ENCODE assay signal across 17 cellular contexts in genomic region chr9:75105841-75106240, GRCh38. TPM values are rescaled to one million over a fixed set of nuclear protein-coding genes. Genes with fewer than 3 reads are reported as not detected.
DNase-seq lines count a peak whose midpoint lies in the region; ATAC-seq, FAIRE-seq and TF ChIP-seq lines count a peak whose summit lies in the region.
"Had no signal": no experiment of that assay in that cellular context is flagged by ENCODE, and none has a peak within 500 bp of the region (broad histone marks: within the 10 kb centered on the region; RNA-seq: fewer than 3 reads in every experiment).

No MANE protein-coding gene starts in this region.

- H3K27ac Mint-ChIP-seq in central memory CD8-positive, alpha-beta T cell (ENCODE audit: low read depth) = peak overlapping the region; percentile 19
- peak overlapping the region; percentile 31 for H3K27ac Mint-ChIP-seq in mesothelial cell of epicardium
- H3K27ac Mint-ChIP-seq: endodermal cell had no signal

- H3K4me1 ChIP-seq in HepG2 (ENCODE audit: insufficient read depth, low read length) (peaks cover 19% of the 10 kb centered on the region), right lobe of liver (peaks cover 0 to 15% (median 3%) of the 10 kb centered on the region in 4 donors), upper lobe of left lung (peaks cover 42 to 71% (median 60%) of the 10 kb centered on the region in 4 donors), mammary epithelial cell (ENCODE audit: insufficient read depth, low read length) (peaks cover 13% of the 10 kb centered on the region)

- dilution Hi-C loops in mammary epithelial cell (cut with HindIII; ENCODE audit: low sequenced_read_pairs) = no loop called here

- no peak overlapping the region for H3K4me3 ChIP-seq in HepG2 (replicated peaks in 1 of 3; ENCODE audit: insufficient read depth in 1 of 3, low read depth in 2 of 3, low read length in 3 of 3)
- H3K4me3 ChIP-seq in right lobe of liver = no peak overlapping the region
- H3K4me3 ChIP-seq in upper lobe of left lung = no peak overlapping the region
- H3K4me3 ChIP-seq in mammary epithelial cell (replicated peaks in 1 of 3; ENCODE audit: insufficient read depth in 1 of 3, low read depth in 2 of 3, low read length in 3 of 3) = no peak overlapping the region

- TF ChIP-seq CTCF in HepG2 (CRISPR knock-in tag; IDR thresholded peaks at IDR 0.05) (no peak), right lobe of liver (IDR thresholded peaks at IDR 0.05) (no peak), mesothelial cell of epicardium (IDR thresholded peaks at IDR 0.05; ENCODE audit: unreplicated experiment) (no peak), upper lobe of left lung (IDR thresholded peaks at IDR 0.05) (no peak), mammary epithelial cell (conservative IDR thresholded peaks at IDR 0.05 in 1 of 2, IDR thresholded peaks at IDR 0.05 in 1 of 2; ENCODE audit: extremely low read depth in 1 of 2, insufficient read depth in 1 of 2, low read depth in 1 of 2, low read length in 2 of 2) (no peak)

- in situ Hi-C loops in HepG2 (cut with HindIII; ENCODE audit: extremely low pct_ligation_motif_present, low pct_unique_long_range_greater_than_20kb) = no loop called here
- in situ Hi-C loops in mammary epithelial cell (cut with MboI; ENCODE audit: low sequenced_read_pairs in 2 of 2) = no loop called here

- POLR2A ChIA-PET in HepG2 (lab: Yijun Ruan, JAX) = interaction anchor here (1.2 kb wide), 1 partner anchor 16 kb away, joined by 3 read pairs; no protein-coding TSS in a partner anchor

- H3K36me3 Mint-ChIP-seq in central memory CD8-positive, alpha-beta T cell (ENCODE audit: insufficient read depth) = peaks cover 26% of the 10 kb centered on the region
- H3K36me3 Mint-ChIP-seq in mesothelial cell of epicardium = no peaks in the 10 kb centered on the region

- H3K9ac ChIP-seq in HepG2 (ENCODE audit: insufficient read depth, low read depth, low read length) (no peak overlapping the region), mammary epithelial cell (ENCODE audit: insufficient read depth, low read length) (no peak overlapping the region)

- no peak for TF ChIP-seq RAD21 in HepG2 (CRISPR knock-in tag; IDR thresholded peaks at IDR 0.05)

- CTCF ChIA-PET in HepG2 (lab: Yijun Ruan, JAX; ENCODE audit: low intra/inter-chr PET ratio, low total read pairs) (no interaction called here), mammary epithelial cell (lab: Charles Lee; ENCODE audit: low non-redundant PET) (no interaction called here)

- FAIRE-seq in HepG2 (lab: Jason Lieb, UNC) = no peak
- FAIRE-seq: GM12892 had no signal

- 70% methylated on average over 2 of the region's 2 CpGs for WGBS in HepG2 (ENCODE audit: low lambda C conversion rate)
- WGBS in right lobe of liver (ENCODE audit: insufficient coverage, low coverage, low lambda C conversion rate, missing lambda C conversion rate) = 82% methylated on average over 2 of the region's 2 CpGs
- WGBS in upper lobe of left lung, 2 donors = 64 to 65% methylated on average over 2 of the region's 2 CpGs
- WGBS in mammary epithelial cell (ENCODE audit: low coverage, missing lambda C conversion rate) = 46% methylated on average over 1 of the region's 2 CpGs

- H3K27me3 ChIP-seq in HepG2 (ENCODE audit: control insufficient read depth in 1 of 2, insufficient read depth in 2 of 2, low read length in 2 of 2) (no peaks in the 10 kb centered on the region), right lobe of liver (no peaks in the 10 kb centered on the region), upper lobe of left lung (no peaks in the 10 kb centered on the region), mammary epithelial cell (ENCODE audit: insufficient read depth, low read length) (no peaks in the 10 kb centered on the region)

- no peak overlapping the region for H3K4me2 ChIP-seq in HepG2 (ENCODE audit: low read depth, low read length)
- no peak overlapping the region for H3K4me2 ChIP-seq in mammary epithelial cell (ENCODE audit: insufficient read depth, low read depth, low read length)

- H3K36me3 ChIP-seq in HepG2 (replicated peaks in 1 of 2; ENCODE audit: control insufficient read depth in 1 of 2, insufficient read depth in 2 of 2, low read length in 2 of 2) = no peaks in the 10 kb centered on the region
- H3K36me3 ChIP-seq in right lobe of liver = no peaks in the 10 kb centered on the region
- no peaks in the 10 kb centered on the region for H3K36me3 ChIP-seq in upper lobe of left lung
- no peaks in the 10 kb centered on the region for H3K36me3 ChIP-seq in mammary epithelial cell (ENCODE audit: insufficient read depth, low read length)

- intact Hi-C loops in HepG2 (cut with micrococcal nuclease; ENCODE audit: unreplicated experiment) (no loop called here), right lobe of liver (cut with DNase I) (no loop called here), mammary epithelial cell (cut with micrococcal nuclease) (no loop called here)

- no peaks in the 10 kb centered on the region for H3K9me3 Mint-ChIP-seq in central memory CD8-positive, alpha-beta T cell
- H3K9me3 Mint-ChIP-seq in mesothelial cell of epicardium = no peaks in the 10 kb centered on the region
- H3K9me3 Mint-ChIP-seq: endodermal cell had no signal

- ATAC-seq in HepG2 = no peak
- no peak for ATAC-seq in right lobe of liver
- ATAC-seq in central memory CD8-positive, alpha-beta T cell (replicated peaks; ENCODE audit: extremely low read depth, poor library complexity, severe bottlenecking) = no peak
- no peak for ATAC-seq in upper lobe of left lung (ENCODE audit: low FRiP score in 2 of 2)
- no peak for ATAC-seq in HG03520 (IDR thresholded peaks at IDR 0.05; ENCODE audit: unreplicated experiment)
- ATAC-seq: left colon, Right ventricle myocardium inferior had no signal

- H3K27ac ChIP-seq in HepG2 (ENCODE audit: extremely low read length, insufficient read depth, low read length) = no peak overlapping the region
- no peak overlapping the region for H3K27ac ChIP-seq in right lobe of liver
- peak overlapping the region in 3 of 4 donors; percentile 28 to 80 (median 53) for H3K27ac ChIP-seq in upper lobe of left lung
- no peak overlapping the region for H3K27ac ChIP-seq in mammary epithelial cell (ENCODE audit: insufficient read depth, low read depth, low read length)

- no peak overlapping the region for H3K4me3 Mint-ChIP-seq in central memory CD8-positive, alpha-beta T cell
- no peak overlapping the region for H3K4me3 Mint-ChIP-seq in mesothelial cell of epicardium
- H3K4me3 Mint-ChIP-seq: endodermal cell had no signal

- TF ChIP-seq EP300 in HepG2 (IDR thresholded peaks at IDR 0.05; ENCODE audit: low read depth in 2 of 2, low read length in 2 of 2) (no peak), HepG2 (CRISPR knock-in tag; IDR thresholded peaks at IDR 0.05; ENCODE audit: borderline replicate concordance) (no peak), upper lobe of left lung (IDR thresholded peaks at IDR 0.05) (no peak)

- BruUV-seq in HepG2 (replicated peaks; lab: Mats Ljungman, UMichigan) (no TSS peak), mammary epithelial cell (replicated peaks; lab: Mats Ljungman, UMichigan) (no TSS peak)

- H3K4me1 Mint-ChIP-seq in central memory CD8-positive, alpha-beta T cell = peaks cover 61% of the 10 kb centered on the region
- peaks cover 16% of the 10 kb centered on the region for H3K4me1 Mint-ChIP-seq in mesothelial cell of epicardium
- H3K4me1 Mint-ChIP-seq: endodermal cell had no signal

- DNase-seq in HepG2 (ENCODE audit: low spot score) (no peak), right lobe of liver (no peak), mesothelial cell of epicardium (ENCODE audit: low spot score in 2 of 2, unreplicated experiment in 2 of 2) (no peak), upper lobe of left lung (no peak), EL (no peak), mammary epithelial cell (no peak)
- no peak for DNase-seq in central memory CD8-positive, alpha-beta T cell (ENCODE audit: low spot score in 2 of 2)
- DNase-seq: endodermal cell; GF-D8; GOT3; left colon; NCI-H187 treated with DMSO at 0.1 percent for 48 hours; NCI-H510A; stimulated activated CD4-positive, alpha-beta T cell treated with anti-CD3 and anti-CD28 coated beads, Interleukin-4, amount 100 ng/mL, for 24 hours had no signal

- H3K9me3 ChIP-seq in HepG2 (ENCODE audit: low read length) (no peaks in the 10 kb centered on the region), right lobe of liver (no peaks in the 10 kb centered on the region), upper lobe of left lung (no peaks in the 10 kb centered on the region), mammary epithelial cell (replicated peaks; ENCODE audit: insufficient read depth, low read length) (no peaks in the 10 kb centered on the region)

- H2AFZ ChIP-seq in HepG2 (ENCODE audit: low read length) = no peak overlapping the region
- no peak overlapping the region for H2AFZ ChIP-seq in mammary epithelial cell (ENCODE audit: low read depth, low read length)

- H3K79me2 ChIP-seq in HepG2 (ENCODE audit: insufficient read depth, low read length) (peaks cover 5% of the 10 kb centered on the region), mammary epithelial cell (ENCODE audit: insufficient read depth, low read length) (peaks cover 90% of the 10 kb centered on the region)

- no peaks in the 10 kb centered on the region for H4K20me1 ChIP-seq in HepG2 (ENCODE audit: insufficient read depth, low read length)
- no peaks in the 10 kb centered on the region for H4K20me1 ChIP-seq in mammary epithelial cell (ENCODE audit: insufficient read depth, low read length)

- TF ChIP-seq POLR2A in HepG2 (IDR thresholded peaks at IDR 0.05; ENCODE audit: insufficient read depth in 1 of 2, low read depth in 2 of 2, low read length in 2 of 2) (no peak), right lobe of liver (IDR thresholded peaks at IDR 0.05) (no peak), upper lobe of left lung (IDR thresholded peaks at IDR 0.05) (no peak)

- H3K27me3 Mint-ChIP-seq in central memory CD8-positive, alpha-beta T cell = no peaks in the 10 kb centered on the region
- no peaks in the 10 kb centered on the region for H3K27me3 Mint-ChIP-seq in mesothelial cell of epicardium (ENCODE audit: low read depth)

RNA-seq across cellular contexts. Expression of gene OSTF1, which starts 17.5 kb away (rescaled TPM):
- total RNA-seq in HepG2 (2016; rRNA removed; fragmentation: Illumina TruSeq; extraction: Trizol) (39.0 and 54.5 TPM in 2 replicates), right lobe of liver (10 to 100 TPM; 19.7 to 34.6 (median 24.7) TPM), mesothelial cell of epicardium (10.5 to 13.3 TPM (median 10.7 TPM) in 3 replicates), upper lobe of left lung (10 to 100 TPM; 17.8 to 84.9 (median 48.9) TPM), mammary epithelial cell (10 to 100 TPM; 31.8 to 53.1 TPM)
- 14.7 and 17.1 TPM in 2 replicates for total RNA-seq in HepG2 (2016; cell fraction: cytosol; rRNA removed; fragmentation: Illumina TruSeq; extraction: Trizol; ENCODE audit: low read depth)
- 40.7 and 55.2 TPM in 2 replicates for total RNA-seq in HepG2 (2016; cell fraction: insoluble cytoplasmic fraction; rRNA removed; fragmentation: Illumina TruSeq; extraction: Trizol)
- 23.8 and 26.2 TPM in 2 replicates for total RNA-seq in HepG2 (2016; cell fraction: membrane; rRNA removed; fragmentation: Illumina TruSeq; extraction: Trizol)
- total RNA-seq in HepG2 (2016; cell fraction: nucleus; rRNA removed; fragmentation: Illumina TruSeq; extraction: Trizol) = 18.2 and 18.7 TPM in 2 replicates
- polyA plus RNA-seq in HepG2 (2011; rRNA removed) (13.8 and 16.8 TPM in 2 replicates), mammary epithelial cell (40.1 TPM)
- polyA plus RNA-seq in HepG2 (2011; cell fraction: cytosol; rRNA removed) = 11.2 and 14.1 TPM in 2 replicates
- 3.5 and 4.2 TPM in 2 replicates for polyA plus RNA-seq in HepG2 (2011; cell fraction: nucleus; rRNA removed)
- polyA plus RNA-seq in HepG2 (2012) = 28.8 and 31.6 TPM in 2 replicates
- polyA plus RNA-seq in HepG2 (2016; cell fraction: cytosol; fragmentation: Illumina TruSeq; extraction: Trizol; ENCODE audit: low read depth) = 12.9 and 16.0 TPM in 2 replicates
- 49.4 and 55.6 TPM in 2 replicates for polyA plus RNA-seq in HepG2 (2016; cell fraction: insoluble cytoplasmic fraction; fragmentation: Illumina TruSeq; extraction: Trizol; ENCODE audit: low read depth)
- polyA plus RNA-seq in HepG2 (2016; cell fraction: membrane; fragmentation: Illumina TruSeq; extraction: Trizol; ENCODE audit: low read depth) = 16.3 and 17.4 TPM in 2 replicates
- 19.4 and 21.6 TPM in 2 replicates for polyA plus RNA-seq in HepG2 (2016; cell fraction: nucleus; fragmentation: Illumina TruSeq; extraction: Trizol; ENCODE audit: insufficient read depth, low read depth)
- polyA minus RNA-seq in HepG2 (2011; rRNA and poly(A)+ RNA removed; ENCODE audit: low replicate concordance) = 3.2 and 10.4 TPM in 2 replicates
- 17.8 and 18.6 TPM in 2 replicates for polyA minus RNA-seq in HepG2 (2011; cell fraction: cytosol; rRNA and poly(A)+ RNA removed)
- polyA minus RNA-seq in HepG2 (2011; cell fraction: nucleus; rRNA and poly(A)+ RNA removed) = 13.4 and 14.0 TPM in 2 replicates
- polyA minus RNA-seq in mammary epithelial cell = 43.9 TPM

RNA-seq across cellular contexts. Expression of gene NMRK1, which starts 17.9 kb away (rescaled TPM):
- 9.1 and 10.2 TPM in 2 replicates for total RNA-seq in HepG2 (2016; rRNA removed; fragmentation: Illumina TruSeq; extraction: Trizol)
- total RNA-seq in HepG2 (2016; cell fraction: cytosol; rRNA removed; fragmentation: Illumina TruSeq; extraction: Trizol; ENCODE audit: low read depth) = 5.0 and 8.8 TPM in 2 replicates
- 8.8 and 10.5 TPM in 2 replicates for total RNA-seq in HepG2 (2016; cell fraction: insoluble cytoplasmic fraction; rRNA removed; fragmentation: Illumina TruSeq; extraction: Trizol)
- total RNA-seq in HepG2 (2016; cell fraction: membrane; rRNA removed; fragmentation: Illumina TruSeq; extraction: Trizol) = 8.3 and 10.7 TPM in 2 replicates
- 5.9 and 6.9 TPM in 2 replicates for total RNA-seq in HepG2 (2016; cell fraction: nucleus; rRNA removed; fragmentation: Illumina TruSeq; extraction: Trizol)
- polyA plus RNA-seq in HepG2 (2011; rRNA removed) = 12.9 and 13.5 TPM in 2 replicates
- polyA plus RNA-seq in HepG2 (2011; cell fraction: cytosol; rRNA removed) = 4.2 and 6.9 TPM in 2 replicates
- 11.8 and 15.2 TPM in 2 replicates for polyA plus RNA-seq in HepG2 (2011; cell fraction: nucleus; rRNA removed)
- 11.8 and 14.6 TPM in 2 replicates for polyA plus RNA-seq in HepG2 (2012)
- 7.0 and 8.7 TPM in 2 replicates for polyA plus RNA-seq in HepG2 (2016; cell fraction: cytosol; fragmentation: Illumina TruSeq; extraction: Trizol; ENCODE audit: low read depth)
- polyA plus RNA-seq in HepG2 (2016; cell fraction: insoluble cytoplasmic fraction; fragmentation: Illumina TruSeq; extraction: Trizol; ENCODE audit: low read depth) = 10.0 and 11.0 TPM in 2 replicates
- polyA plus RNA-seq in HepG2 (2016; cell fraction: membrane; fragmentation: Illumina TruSeq; extraction: Trizol; ENCODE audit: low read depth) = 7.3 and 7.9 TPM in 2 replicates
- 10.7 and 12.0 TPM in 2 replicates for polyA plus RNA-seq in HepG2 (2016; cell fraction: nucleus; fragmentation: Illumina TruSeq; extraction: Trizol; ENCODE audit: insufficient read depth, low read depth)
- polyA minus RNA-seq in HepG2 (2011; rRNA and poly(A)+ RNA removed; ENCODE audit: low replicate concordance) = 1.8 and 4.3 TPM in 2 replicates
- polyA minus RNA-seq in HepG2 (2011; cell fraction: cytosol; rRNA and poly(A)+ RNA removed) = 1.9 and 2.1 TPM in 2 replicates
- 12.6 and 12.9 TPM in 2 replicates for polyA minus RNA-seq in HepG2 (2011; cell fraction: nucleus; rRNA and poly(A)+ RNA removed)
- 10 to 100 TPM; 19.6 to 29.9 (median 21.9) TPM for total RNA-seq in right lobe of liver
- total RNA-seq in mesothelial cell of epicardium = 7.6 to 9.0 TPM (median 7.9 TPM) in 3 replicates
- total RNA-seq in upper lobe of left lung = 10 to 100 TPM; 17.5 to 46.6 (median 27.3) TPM
- 10 to 100 TPM; 13.7 to 24.3 TPM for total RNA-seq in mammary epithelial cell
- polyA plus RNA-seq in mammary epithelial cell = 18.0 TPM
- polyA minus RNA-seq in mammary epithelial cell = 2.6 TPM

Comparison
In these comparisons a context has a peak if more than half of its experiments do, and no peak if none do; other contexts are left out.
1. H3K27ac ChIP-seq: peak in upper lobe of left lung (3 of 4); none in HepG2 (single experiment), right lobe of liver (0 of 3) and mammary epithelial cell (single experiment).